ENCODE assay signal across 18 cellular contexts in genomic region chr7:3201306-3201705, GRCh38.
DNase-seq lines count a peak whose midpoint lies in the region; ATAC-seq and TF ChIP-seq lines count a peak whose summit lies in the region.
"Had no signal": no experiment of that assay in that cellular context is flagged by ENCODE, and none has a peak within 500 bp of the region (broad histone marks: within the 10 kb centered on the region; RNA-seq: fewer than 3 reads in every experiment).

No MANE protein-coding gene starts in this region.

- no peak overlapping the region for H3K4me3 ChIP-seq in fibroblast of mammary gland (ENCODE audit: control insufficient read depth, low read depth, low read length)
- H3K4me3 ChIP-seq: A549, SJSA1 had no signal

- H3K9me3 Mint-ChIP-seq in Calu3 (ENCODE audit: low read depth, unreplicated experiment) (peaks cover 10% of the 10 kb centered on the region), osteocyte (ENCODE audit: unreplicated experiment) (no peaks in the 10 kb centered on the region)

- CTCF ChIA-PET in Calu3 (lab: Charles Lee) = no interaction called here

- H3K4me1 Mint-ChIP-seq in Calu3 (ENCODE audit: low read depth, unreplicated experiment) (peaks cover 70% of the 10 kb centered on the region), osteocyte (ENCODE audit: unreplicated experiment) (no peaks in the 10 kb centered on the region)

- no peaks in the 10 kb centered on the region for H3K27me3 Mint-ChIP-seq in Calu3 (ENCODE audit: unreplicated experiment)
- H3K27me3 Mint-ChIP-seq in osteocyte (ENCODE audit: unreplicated experiment) = no peaks in the 10 kb centered on the region
- H3K27me3 Mint-ChIP-seq: B cell had no signal

- no TSS peak for BruUV-seq in Calu3 (replicated peaks; lab: Mats Ljungman, UMichigan)

- TF ChIP-seq CTCF in Calu3 (IDR thresholded peaks at IDR 0.05; ENCODE audit: unreplicated experiment) (no peak), fibroblast of mammary gland (conservative IDR thresholded peaks at IDR 0.05; ENCODE audit: control insufficient read depth, insufficient read depth, low read depth, low read length) (no peak), osteocyte (IDR thresholded peaks at IDR 0.05) (no peak)

- DNase-seq in Calu3 (no peak), MV-4-11 (lab: John Stamatoyannopoulos, UW) (peak; percentile 3), fibroblast of mammary gland (ENCODE audit: low read depth) (peak; percentile 49), osteocyte (ENCODE audit: extremely low spot score, unreplicated experiment) (peak; percentile 2), foreskin melanocyte (no peak), globus pallidus (ENCODE audit: low spot score) (no peak), NCI-H748 treated with DMSO at 0.1 percent for 48 hours (lab: John Stamatoyannopoulos, UW) (no peak)
- DNase-seq: NCI-H1436 treated with DMSO at 0.1 percent for 48 hours, NCI-H1930, NCI-H345, NCI-H524, NCI-H82 had no signal

- H3K4me3 Mint-ChIP-seq in Calu3 (ENCODE audit: low read depth, unreplicated experiment) = no peak overlapping the region
- no peak overlapping the region for H3K4me3 Mint-ChIP-seq in osteocyte (ENCODE audit: unreplicated experiment)
- H3K4me3 Mint-ChIP-seq: B cell, CD14-positive monocyte had no signal

- no peak for ATAC-seq in HG03378 (IDR thresholded peaks at IDR 0.05; ENCODE audit: unreplicated experiment)
- ATAC-seq: Panc1 had no signal

- intact Hi-C loops in Calu3 (cut with micrococcal nuclease; ENCODE audit: unreplicated experiment) = no loop called here

- H3K36me3 Mint-ChIP-seq in Calu3 (ENCODE audit: insufficient read depth, unreplicated experiment) (peaks cover 12% of the 10 kb centered on the region), osteocyte (ENCODE audit: unreplicated experiment) (no peaks in the 10 kb centered on the region)
- H3K36me3 Mint-ChIP-seq: CD14-positive monocyte had no signal

- H3K27ac Mint-ChIP-seq in Calu3 (ENCODE audit: unreplicated experiment) = peak overlapping the region; percentile 22
- no peak overlapping the region for H3K27ac Mint-ChIP-seq in osteocyte (ENCODE audit: unreplicated experiment)
- H3K27ac Mint-ChIP-seq: B cell had no signal

Comparison
In these comparisons a context has a peak if more than half of its experiments do, and no peak if none do; other contexts are left out.
1. DNase-seq: peak in MV-4-11 (single experiment), fibroblast of mammary gland (single experiment) and osteocyte (single experiment); none in Calu3 (single experiment), foreskin melanocyte (single experiment), globus pallidus (single experiment) and NCI-H748 treated with DMSO at 0.1 percent for 48 hours (single experiment).